Comparison of ENCODE assay signal across 1 cellular context in genomic region chr20:21312813-21313471, GRCh38.
TF ChIP-seq lines count a peak whose summit lies in the region.

No MANE protein-coding gene starts in this region.

TF ChIP-seq in SK-N-SH, 30 proteins besides CTCF, POLR2A, EP300 and RAD21 (continued from another document):
- TF ChIP-seq RFX5 (IDR thresholded peaks at IDR 0.05; ENCODE audit: low read length): no peak
- TF ChIP-seq USF1 (IDR thresholded peaks at IDR 0.05; ENCODE audit: borderline replicate concordance, low read depth): no peak
- no peak for TF ChIP-seq FOXJ3 (CRISPR knock-in tag; IDR thresholded peaks at IDR 0.05)
- TF ChIP-seq GABPA (IDR thresholded peaks at IDR 0.05; ENCODE audit: low read depth): no peak
- no peak for TF ChIP-seq POLR2AphosphoS5 (IDR thresholded peaks at IDR 0.05; ENCODE audit: low read depth, low read length)
- no peak for TF ChIP-seq SMC3 (IDR thresholded peaks at IDR 0.05; ENCODE audit: low read depth, low read length)
- no peak for TF ChIP-seq TEAD4 (IDR thresholded peaks at IDR 0.05; ENCODE audit: borderline replicate concordance, insufficient read depth)
- no peak for TF ChIP-seq SIN3A (IDR thresholded peaks at IDR 0.05; ENCODE audit: borderline replicate concordance, low read depth, low read length)
- TF ChIP-seq, protein P1, sequence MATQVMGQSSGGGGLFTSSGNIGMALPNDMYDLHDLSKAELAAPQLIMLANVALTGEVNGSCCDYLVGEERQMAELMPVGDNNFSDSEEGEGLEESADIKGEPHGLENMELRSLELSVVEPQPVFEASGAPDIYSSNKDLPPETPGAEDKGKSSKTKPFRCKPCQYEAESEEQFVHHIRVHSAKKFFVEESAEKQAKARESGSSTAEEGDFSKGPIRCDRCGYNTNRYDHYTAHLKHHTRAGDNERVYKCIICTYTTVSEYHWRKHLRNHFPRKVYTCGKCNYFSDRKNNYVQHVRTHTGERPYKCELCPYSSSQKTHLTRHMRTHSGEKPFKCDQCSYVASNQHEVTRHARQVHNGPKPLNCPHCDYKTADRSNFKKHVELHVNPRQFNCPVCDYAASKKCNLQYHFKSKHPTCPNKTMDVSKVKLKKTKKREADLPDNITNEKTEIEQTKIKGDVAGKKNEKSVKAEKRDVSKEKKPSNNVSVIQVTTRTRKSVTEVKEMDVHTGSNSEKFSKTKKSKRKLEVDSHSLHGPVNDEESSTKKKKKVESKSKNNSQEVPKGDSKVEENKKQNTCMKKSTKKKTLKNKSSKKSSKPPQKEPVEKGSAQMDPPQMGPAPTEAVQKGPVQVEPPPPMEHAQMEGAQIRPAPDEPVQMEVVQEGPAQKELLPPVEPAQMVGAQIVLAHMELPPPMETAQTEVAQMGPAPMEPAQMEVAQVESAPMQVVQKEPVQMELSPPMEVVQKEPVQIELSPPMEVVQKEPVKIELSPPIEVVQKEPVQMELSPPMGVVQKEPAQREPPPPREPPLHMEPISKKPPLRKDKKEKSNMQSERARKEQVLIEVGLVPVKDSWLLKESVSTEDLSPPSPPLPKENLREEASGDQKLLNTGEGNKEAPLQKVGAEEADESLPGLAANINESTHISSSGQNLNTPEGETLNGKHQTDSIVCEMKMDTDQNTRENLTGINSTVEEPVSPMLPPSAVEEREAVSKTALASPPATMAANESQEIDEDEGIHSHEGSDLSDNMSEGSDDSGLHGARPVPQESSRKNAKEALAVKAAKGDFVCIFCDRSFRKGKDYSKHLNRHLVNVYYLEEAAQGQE (IDR thresholded peaks at IDR 0.05; ENCODE audit: low read depth, low read length): no peak
- no peak for TF ChIP-seq USF2 (IDR thresholded peaks at IDR 0.05; ENCODE audit: borderline replicate concordance, low read depth, low read length)
- TF ChIP-seq NRF1 (IDR thresholded peaks at IDR 0.05; ENCODE audit: low read depth, low read length): no peak
- no peak for TF ChIP-seq RXRA (IDR thresholded peaks at IDR 0.05; ENCODE audit: borderline replicate concordance, low read depth)
- no peak for TF ChIP-seq FOSL2 (IDR thresholded peaks at IDR 0.05; ENCODE audit: borderline replicate concordance, low read depth)
- TF ChIP-seq, protein P2, sequence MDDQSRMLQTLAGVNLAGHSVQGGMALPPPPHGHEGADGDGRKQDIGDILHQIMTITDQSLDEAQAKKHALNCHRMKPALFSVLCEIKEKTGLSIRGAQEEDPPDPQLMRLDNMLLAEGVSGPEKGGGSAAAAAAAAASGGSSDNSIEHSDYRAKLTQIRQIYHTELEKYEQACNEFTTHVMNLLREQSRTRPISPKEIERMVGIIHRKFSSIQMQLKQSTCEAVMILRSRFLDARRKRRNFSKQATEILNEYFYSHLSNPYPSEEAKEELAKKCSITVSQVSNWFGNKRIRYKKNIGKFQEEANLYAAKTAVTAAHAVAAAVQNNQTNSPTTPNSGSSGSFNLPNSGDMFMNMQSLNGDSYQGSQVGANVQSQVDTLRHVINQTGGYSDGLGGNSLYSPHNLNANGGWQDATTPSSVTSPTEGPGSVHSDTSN (IDR thresholded peaks at IDR 0.05): no peak
- TF ChIP-seq TCF12 (IDR thresholded peaks at IDR 0.05): no peak
